13 cellular contexts compared by ENCODE assay signal in genomic region chr6:113586966-113587699, GRCh38.
DNase-seq lines count a peak whose midpoint lies in the region; ATAC-seq and TF ChIP-seq lines count a peak whose summit lies in the region.
"Had no signal": no experiment of that assay in that cellular context is flagged by ENCODE, and none has a peak within 500 bp of the region (broad histone marks: within the 10 kb centered on the region; RNA-seq: fewer than 3 reads in every experiment).

No MANE protein-coding gene starts in this region.

- no peaks in the 10 kb centered on the region for H3K9me3 ChIP-seq in right lobe of liver
- H3K9me3 ChIP-seq: left lung had no signal

- H3K36me3 ChIP-seq in right lobe of liver, result no peaks in the 10 kb centered on the region
- H3K36me3 ChIP-seq: left lung had no signal

- no peak overlapping the region for H3K27ac ChIP-seq in right lobe of liver
- H3K27ac ChIP-seq: left lung had no signal

- CTCF ChIA-PET in GM10248 (lab: Yijun Ruan, JAX), result interaction anchor here (1.0 to 2.7 kb wide), 4 partner anchors 10 to 271 kb away, joined by 3 to 9 read pairs (median 4); no protein-coding TSS in a partner anchor

- no peaks in the 10 kb centered on the region for H3K9me3 Mint-ChIP-seq in nephron
- H3K9me3 Mint-ChIP-seq: activated CD4-positive, alpha-beta memory T cell treated with anti-CD3 and anti-CD28 coated beads, Interleukin-2, amount 10 ng/mL, durations not matched to agents 7 days and 5 days; activated T-helper 17 cell treated with anti-CD3 and anti-CD28 coated beads, Interleukin-2, amount 50 U/mL, for 72 hours had no signal

- POLR2A ChIA-PET in GM10248 (lab: Yijun Ruan, JAX), result no interaction called here

- H3K4me3 Mint-ChIP-seq in nephron, result peak overlapping the region in 2 of 3 experiments; percentile 6 to 34
- H3K4me3 Mint-ChIP-seq: activated CD4-positive, alpha-beta memory T cell treated with anti-CD3 and anti-CD28 coated beads, Interleukin-2, amount 10 ng/mL, durations not matched to agents 7 days and 5 days; activated T-helper 17 cell treated with anti-CD3 and anti-CD28 coated beads, Interleukin-2, amount 50 U/mL, for 72 hours had no signal

- peak overlapping the region; percentile 54 to 78 (median 63) for H3K27ac Mint-ChIP-seq in nephron
- H3K27ac Mint-ChIP-seq: activated CD4-positive, alpha-beta memory T cell treated with anti-CD3 and anti-CD28 coated beads, Interleukin-2, amount 10 ng/mL, durations not matched to agents 7 days and 5 days; activated T-helper 17 cell treated with anti-CD3 and anti-CD28 coated beads, Interleukin-2, amount 50 U/mL, for 72 hours had no signal

- H3K4me1 Mint-ChIP-seq in nephron, result peaks cover 20% of the 10 kb centered on the region
- H3K4me1 Mint-ChIP-seq: activated CD4-positive, alpha-beta memory T cell treated with anti-CD3 and anti-CD28 coated beads, Interleukin-2, amount 10 ng/mL, durations not matched to agents 7 days and 5 days; activated T-helper 17 cell treated with anti-CD3 and anti-CD28 coated beads, Interleukin-2, amount 50 U/mL, for 72 hours had no signal

- H3K36me3 Mint-ChIP-seq in nephron (ENCODE audit: low read depth), result no peaks in the 10 kb centered on the region

- TF ChIP-seq CTCF in nephron (IDR thresholded peaks at IDR 0.05; ENCODE audit: unreplicated experiment in 3 of 3), result no peak
- no peak for TF ChIP-seq CTCF in right lobe of liver (IDR thresholded peaks at IDR 0.05)
- no peak for TF ChIP-seq CTCF in GM10248 (IDR thresholded peaks at IDR 0.05; ENCODE audit: control extremely low read depth, extremely low read depth, low read depth, missing control alignments)

- WGBS in right lobe of liver (ENCODE audit: insufficient coverage, low coverage, low lambda C conversion rate, missing lambda C conversion rate), result 80% methylated on average over 6 of the region's 6 CpGs

- ATAC-seq in GM19324 (IDR thresholded peaks at IDR 0.05; ENCODE audit: low FRiP score, unreplicated experiment) (no peak), right lobe of liver (no peak)
- ATAC-seq: activated T-helper 17 cell treated with anti-CD3 and anti-CD28 coated beads, Interleukin-2, amount 50 U/mL, for 72 hours; left lung had no signal

- no peaks in the 10 kb centered on the region for H3K27me3 Mint-ChIP-seq in nephron (ENCODE audit: low read depth)
- H3K27me3 Mint-ChIP-seq: activated CD4-positive, alpha-beta memory T cell treated with anti-CD3 and anti-CD28 coated beads, Interleukin-2, amount 10 ng/mL, durations not matched to agents 7 days and 5 days had no signal

- H3K4me3 ChIP-seq in right lobe of liver, result no peak overlapping the region
- H3K4me3 ChIP-seq: left lung had no signal

- no peak for TF ChIP-seq POLR2A in right lobe of liver (IDR thresholded peaks at IDR 0.05)

- no peaks in the 10 kb centered on the region for H3K27me3 ChIP-seq in right lobe of liver
- H3K27me3 ChIP-seq: left lung had no signal

- intact Hi-C loops in right lobe of liver (cut with DNase I), result no loop called here

- H3K4me1 ChIP-seq in right lobe of liver, result no peaks in the 10 kb centered on the region
- H3K4me1 ChIP-seq: left lung had no signal

- DNase-seq in DMS153 (lab: John Stamatoyannopoulos, UW) (peak; percentile 59), NCI-H1436 treated with DMSO at 0.1 percent for 48 hours (lab: John Stamatoyannopoulos, UW) (peak; percentile 38), cerebellar cortex (ENCODE audit: low spot score) (peak; percentile 21), DMS114 treated with DMSO at 0.1 percent for 48 hours (lab: John Stamatoyannopoulos, UW; ENCODE audit: unreplicated experiment) (no peak), right lobe of liver (no peak), GM10248 (ENCODE audit: extremely low spot score) (no peak)
- DNase-seq: activated CD4-positive, alpha-beta memory T cell treated with anti-CD3 and anti-CD28 coated beads, Interleukin-2, amount 10 ng/mL, durations not matched to agents 7 days and 5 days; DMS53; left lung; NCI-H446 treated with DMSO at 0.1 percent for 48 hours had no signal

Comparison
In these comparisons a context has a peak if more than half of its experiments do, and no peak if none do; other contexts are left out.
1. DNase-seq: peak in DMS153 (single experiment), NCI-H1436 treated with DMSO at 0.1 percent for 48 hours (single experiment) and cerebellar cortex (single experiment); none in DMS114 treated with DMSO at 0.1 percent for 48 hours (single experiment), right lobe of liver (0 of 3) and GM10248 (single experiment).